ENCODE assay signal across 16 cellular contexts in genomic region chr7:127928852-127929251, GRCh38.
DNase-seq lines count a peak whose midpoint lies in the region; ATAC-seq lines count a peak whose summit lies in the region.
"Had no signal": no experiment of that assay in that cellular context is flagged by ENCODE, and none has a peak within 500 bp of the region (broad histone marks: within the 10 kb centered on the region; RNA-seq: fewer than 3 reads in every experiment).

No MANE protein-coding gene starts in this region.

- peak; percentile 38 for ATAC-seq in GM21526 (IDR thresholded peaks at IDR 0.05; ENCODE audit: low FRiP score, unreplicated experiment)
- ATAC-seq in naive B cell (ENCODE audit: low read depth in 2 of 2): no peak
- ATAC-seq in HG03280 (IDR thresholded peaks at IDR 0.05; ENCODE audit: unreplicated experiment): no peak
- no peak for ATAC-seq in GM19395 (IDR thresholded peaks at IDR 0.05; ENCODE audit: unreplicated experiment)
- ATAC-seq: CD8-positive, alpha-beta T cell; K562 had no signal

- H3K27ac Mint-ChIP-seq in IgD-negative memory B cell (peak overlapping the region; percentile 37 to 78 (median 57)), naive B cell (peak overlapping the region in 5 of 6 donors; percentile 66 to 91 (median 76))
- H3K27ac Mint-ChIP-seq: CD8-positive, alpha-beta T cell had no signal

- H3K9me3 Mint-ChIP-seq in IgD-negative memory B cell (no peaks in the 10 kb centered on the region), naive B cell (no peaks in the 10 kb centered on the region)
- H3K9me3 Mint-ChIP-seq: CD8-positive, alpha-beta T cell had no signal

- H3K36me3 Mint-ChIP-seq in IgD-negative memory B cell (no peaks in the 10 kb centered on the region), naive B cell (peaks cover 10 to 11% of the 10 kb centered on the region in 2 donors)

- H3K4me3 Mint-ChIP-seq in IgD-negative memory B cell: peak overlapping the region; percentile 82 to 93 (median 87)
- peak overlapping the region in 7 of 8 donors; percentile 7 to 88 (median 51) for H3K4me3 Mint-ChIP-seq in naive B cell
- H3K4me3 Mint-ChIP-seq: CD8-positive, alpha-beta T cell had no signal

- H3K4me3 ChIP-seq in GM08714 (ENCODE audit: low read length): peak overlapping the region; percentile 44; the same call in 1 of the 2 replicates
- H3K4me3 ChIP-seq: K562, PC-9 had no signal

- DNase-seq in naive B cell: no peak
- DNase-seq in HPDE6-E6E7 (ENCODE audit: extremely low spot score): no peak
- no peak for DNase-seq in globus pallidus (ENCODE audit: low spot score)
- DNase-seq: CD8-positive, alpha-beta T cell; NCI-H1092; NCI-H226; NCI-H526; NK-92 treated with Interleukin-12 subunit alpha and Interleukin-12 subunit beta, amount 100 ng/mL, for 24 hours; PC-9; T-helper 9 cell had no signal

- peaks cover 61 to 70% (median 69%) of the 10 kb centered on the region in 3 donors for H3K4me1 Mint-ChIP-seq in IgD-negative memory B cell
- peaks cover 45 to 53% (median 52%) of the 10 kb centered on the region in 3 donors for H3K4me1 Mint-ChIP-seq in naive B cell

- H3K27me3 Mint-ChIP-seq in IgD-negative memory B cell (no peaks in the 10 kb centered on the region), naive B cell (no peaks in the 10 kb centered on the region)
